In genomic region chr16:3305109-3306068, GRCh38 we compare ENCODE assay signal across 1 cellular context.
TF ChIP-seq lines count a peak whose summit lies in the region.

A gene with protein sequence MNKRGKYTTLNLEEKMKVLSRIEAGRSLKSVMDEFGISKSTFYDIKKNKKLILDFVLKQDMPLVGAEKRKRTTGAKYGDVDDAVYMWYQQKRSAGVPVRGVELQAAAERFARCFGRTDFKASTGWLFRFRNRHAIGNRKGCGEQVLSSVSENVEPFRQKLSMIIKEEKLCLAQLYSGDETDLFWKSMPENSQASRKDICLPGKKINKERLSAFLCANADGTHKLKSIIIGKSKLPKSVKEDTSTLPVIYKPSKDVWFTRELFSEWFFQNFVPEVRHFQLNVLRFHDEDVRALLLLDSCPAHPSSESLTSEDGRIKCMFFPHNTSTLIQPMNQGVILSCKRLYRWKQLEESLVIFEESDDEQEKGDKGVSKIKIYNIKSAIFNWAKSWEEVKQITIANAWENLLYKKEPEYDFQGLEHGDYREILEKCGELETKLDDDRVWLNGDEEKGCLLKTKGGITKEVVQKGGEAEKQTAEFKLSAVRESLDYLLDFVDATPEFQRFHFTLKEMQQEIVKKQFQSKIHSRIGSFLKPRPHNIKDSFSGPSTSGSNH (minus strand): TSS chr16:3305430. CDS start chr16:3300614, 4,816 bp downstream.
TSS of gene ZNF75A (plus strand) at chr16:3305497. CDS start at chr16:3308429, 2,932 bp downstream.

TF ChIP-seq in K562, 482 proteins besides CTCF, POLR2A, EP300 and RAD21 (continued from another document and continues in another):
- TF ChIP-seq ETV6 (IDR thresholded peaks at IDR 0.05; ENCODE audit: borderline replicate concordance in 1 of 2, low read depth in 2 of 2, low read length in 1 of 2): 0 out of 4 replicates have a peak, but pooled peaks of 1 of the 2 experiments have one; percentile 74
- TF ChIP-seq ETV6 (CRISPR knock-in tag; IDR thresholded peaks at IDR 0.05; ENCODE audit: borderline replicate concordance): no peak; the same call in 1 of the 2 replicates
- no peak for TF ChIP-seq SMAD2 (IDR thresholded peaks at IDR 0.05; ENCODE audit: low read depth, low read length)
- no peak for TF ChIP-seq MYBL2 (IDR thresholded peaks at IDR 0.05; ENCODE audit: low read depth)
- TF ChIP-seq MYBL2 (CRISPR knock-in tag; IDR thresholded peaks at IDR 0.05; ENCODE audit: borderline replicate concordance): 0 out of 2 replicates have a peak, but pooled peaks have one; percentile 39
- no peak for TF ChIP-seq MECOM (CRISPR knock-in tag; IDR thresholded peaks at IDR 0.05)
- TF ChIP-seq, protein P1, sequence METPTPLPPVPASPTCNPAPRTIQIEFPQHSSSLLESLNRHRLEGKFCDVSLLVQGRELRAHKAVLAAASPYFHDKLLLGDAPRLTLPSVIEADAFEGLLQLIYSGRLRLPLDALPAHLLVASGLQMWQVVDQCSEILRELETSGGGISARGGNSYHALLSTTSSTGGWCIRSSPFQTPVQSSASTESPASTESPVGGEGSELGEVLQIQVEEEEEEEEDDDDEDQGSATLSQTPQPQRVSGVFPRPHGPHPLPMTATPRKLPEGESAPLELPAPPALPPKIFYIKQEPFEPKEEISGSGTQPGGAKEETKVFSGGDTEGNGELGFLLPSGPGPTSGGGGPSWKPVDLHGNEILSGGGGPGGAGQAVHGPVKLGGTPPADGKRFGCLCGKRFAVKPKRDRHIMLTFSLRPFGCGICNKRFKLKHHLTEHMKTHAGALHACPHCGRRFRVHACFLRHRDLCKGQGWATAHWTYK (CRISPR knock-in tag; IDR thresholded peaks at IDR 0.05): peak; percentile 63; the same call in 1 of the 2 replicates
- no peak for TF ChIP-seq CREB3 (tag; conservative IDR thresholded peaks at IDR 0.05; ENCODE audit: low read depth)
- 0 out of 2 replicates have a peak, but pooled peaks have one; percentile 12 for TF ChIP-seq RBM14 (IDR thresholded peaks at IDR 0.05; ENCODE audit: borderline replicate concordance, insufficient read depth, low read depth, low read length)
- no peak for TF ChIP-seq ZNF507 (tag; conservative IDR thresholded peaks at IDR 0.05)
- TF ChIP-seq NFYB (IDR thresholded peaks at IDR 0.05; ENCODE audit: extremely low read depth, insufficient read length): no peak
- TF ChIP-seq SOX6 (IDR thresholded peaks at IDR 0.05): peak; percentile 80
- no peak for TF ChIP-seq PHF21A (IDR thresholded peaks at IDR 0.05; ENCODE audit: borderline replicate concordance, low read depth)
- TF ChIP-seq, protein P2, sequence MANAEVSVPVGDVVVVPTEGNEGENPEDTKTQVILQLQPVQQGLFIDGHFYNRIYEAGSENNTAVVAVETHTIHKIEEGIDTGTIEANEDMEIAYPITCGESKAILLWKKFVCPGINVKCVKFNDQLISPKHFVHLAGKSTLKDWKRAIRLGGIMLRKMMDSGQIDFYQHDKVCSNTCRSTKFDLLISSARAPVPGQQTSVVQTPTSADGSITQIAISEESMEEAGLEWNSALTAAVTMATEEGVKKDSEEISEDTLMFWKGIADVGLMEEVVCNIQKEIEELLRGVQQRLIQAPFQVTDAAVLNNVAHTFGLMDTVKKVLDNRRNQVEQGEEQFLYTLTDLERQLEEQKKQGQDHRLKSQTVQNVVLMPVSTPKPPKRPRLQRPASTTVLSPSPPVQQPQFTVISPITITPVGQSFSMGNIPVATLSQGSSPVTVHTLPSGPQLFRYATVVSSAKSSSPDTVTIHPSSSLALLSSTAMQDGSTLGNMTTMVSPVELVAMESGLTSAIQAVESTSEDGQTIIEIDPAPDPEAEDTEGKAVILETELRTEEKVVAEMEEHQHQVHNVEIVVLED (CRISPR knock-in tag; IDR thresholded peaks at IDR 0.05): peak; percentile 40; the same call in 1 of the 2 replicates
- no peak for TF ChIP-seq CBFA2T2 (conservative IDR thresholded peaks at IDR 0.05)
- peak; percentile 65; the same call in 1 of the 2 replicates for TF ChIP-seq SAFB (IDR thresholded peaks at IDR 0.05; ENCODE audit: borderline replicate concordance, low read depth, low read length)
- no peak for TF ChIP-seq ZBTB34 (CRISPR knock-in tag; IDR thresholded peaks at IDR 0.05)
- TF ChIP-seq, protein P3, sequence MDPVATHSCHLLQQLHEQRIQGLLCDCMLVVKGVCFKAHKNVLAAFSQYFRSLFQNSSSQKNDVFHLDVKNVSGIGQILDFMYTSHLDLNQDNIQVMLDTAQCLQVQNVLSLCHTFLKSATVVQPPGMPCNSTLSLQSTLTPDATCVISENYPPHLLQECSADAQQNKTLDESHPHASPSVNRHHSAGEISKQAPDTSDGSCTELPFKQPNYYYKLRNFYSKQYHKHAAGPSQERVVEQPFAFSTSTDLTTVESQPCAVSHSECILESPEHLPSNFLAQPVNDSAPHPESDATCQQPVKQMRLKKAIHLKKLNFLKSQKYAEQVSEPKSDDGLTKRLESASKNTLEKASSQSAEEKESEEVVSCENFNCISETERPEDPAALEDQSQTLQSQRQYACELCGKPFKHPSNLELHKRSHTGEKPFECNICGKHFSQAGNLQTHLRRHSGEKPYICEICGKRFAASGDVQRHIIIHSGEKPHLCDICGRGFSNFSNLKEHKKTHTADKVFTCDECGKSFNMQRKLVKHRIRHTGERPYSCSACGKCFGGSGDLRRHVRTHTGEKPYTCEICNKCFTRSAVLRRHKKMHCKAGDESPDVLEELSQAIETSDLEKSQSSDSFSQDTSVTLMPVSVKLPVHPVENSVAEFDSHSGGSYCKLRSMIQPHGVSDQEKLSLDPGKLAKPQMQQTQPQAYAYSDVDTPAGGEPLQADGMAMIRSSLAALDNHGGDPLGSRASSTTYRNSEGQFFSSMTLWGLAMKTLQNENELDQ (CRISPR knock-in tag; IDR thresholded peaks at IDR 0.05; ENCODE audit: borderline replicate concordance): no peak
- no peak for TF ChIP-seq MEIS2 (IDR thresholded peaks at IDR 0.05; ENCODE audit: partially characterized antibody)
- TF ChIP-seq ZNF77 (CRISPR knock-in tag; IDR thresholded peaks at IDR 0.05): no peak
- TF ChIP-seq HES1 (IDR thresholded peaks at IDR 0.05; ENCODE audit: low read depth): no peak
- no peak for TF ChIP-seq ZNF445 (CRISPR knock-in tag; IDR thresholded peaks at IDR 0.05; ENCODE audit: low read depth)
- TF ChIP-seq ZNF174 (CRISPR knock-in tag; IDR thresholded peaks at IDR 0.05): no peak
- peak; percentile 29; the same call in 1 of the 2 replicates for TF ChIP-seq MBD2 (IDR thresholded peaks at IDR 0.05; ENCODE audit: borderline replicate concordance, low read depth)
- no peak for TF ChIP-seq SRSF3 (IDR thresholded peaks at IDR 0.05; ENCODE audit: insufficient read depth, low read length)
- no peak for TF ChIP-seq ZNF197 (CRISPR knock-in tag; IDR thresholded peaks at IDR 0.05; ENCODE audit: low read depth)
- peak in 1 of 2 experiments; percentile 34; a peak in 1 of 4 replicates for TF ChIP-seq NONO (IDR thresholded peaks at IDR 0.05; ENCODE audit: low read depth in 2 of 2, low read length in 1 of 2)
- TF ChIP-seq ZNF609 (CRISPR knock-in tag; IDR thresholded peaks at IDR 0.05; ENCODE audit: borderline replicate concordance): peak; percentile 12; the same call in 1 of the 2 replicates
- TF ChIP-seq REST (CRISPR knock-in tag; IDR thresholded peaks at IDR 0.05; ENCODE audit: low read depth): no peak
- no peak for TF ChIP-seq SIRT6 (IDR thresholded peaks at IDR 0.05; ENCODE audit: low read depth, low read length)
- peak in 1 of 2 experiments; percentile 18; a peak in 2 of 4 replicates for TF ChIP-seq SRF (CRISPR knock-in tag; IDR thresholded peaks at IDR 0.05)
- peak; percentile 91 for TF ChIP-seq CREM (IDR thresholded peaks at IDR 0.05; ENCODE audit: low read depth)
- TF ChIP-seq ZNF175 (CRISPR knock-in tag; IDR thresholded peaks at IDR 0.05; ENCODE audit: low read depth): no peak
- TF ChIP-seq DLX4 (CRISPR knock-in tag; IDR thresholded peaks at IDR 0.05): no peak
- TF ChIP-seq GABPB2 (CRISPR knock-in tag; conservative IDR thresholded peaks at IDR 0.05): no peak
- TF ChIP-seq, protein P4, sequence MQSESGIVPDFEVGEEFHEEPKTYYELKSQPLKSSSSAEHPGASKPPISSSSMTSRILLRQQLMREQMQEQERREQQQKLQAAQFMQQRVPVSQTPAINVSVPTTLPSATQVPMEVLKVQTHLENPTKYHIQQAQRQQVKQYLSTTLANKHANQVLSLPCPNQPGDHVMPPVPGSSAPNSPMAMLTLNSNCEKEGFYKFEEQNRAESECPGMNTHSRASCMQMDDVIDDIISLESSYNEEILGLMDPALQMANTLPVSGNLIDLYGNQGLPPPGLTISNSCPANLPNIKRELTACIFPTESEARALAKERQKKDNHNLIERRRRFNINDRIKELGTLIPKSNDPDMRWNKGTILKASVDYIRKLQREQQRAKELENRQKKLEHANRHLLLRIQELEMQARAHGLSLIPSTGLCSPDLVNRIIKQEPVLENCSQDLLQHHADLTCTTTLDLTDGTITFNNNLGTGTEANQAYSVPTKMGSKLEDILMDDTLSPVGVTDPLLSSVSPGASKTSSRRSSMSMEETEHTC (IDR thresholded peaks at IDR 0.05): no peak
- no peak for TF ChIP-seq RFX1 (IDR thresholded peaks at IDR 0.05)
